ENCODE assay signal across 1 cellular context in the genomic region with DNA sequence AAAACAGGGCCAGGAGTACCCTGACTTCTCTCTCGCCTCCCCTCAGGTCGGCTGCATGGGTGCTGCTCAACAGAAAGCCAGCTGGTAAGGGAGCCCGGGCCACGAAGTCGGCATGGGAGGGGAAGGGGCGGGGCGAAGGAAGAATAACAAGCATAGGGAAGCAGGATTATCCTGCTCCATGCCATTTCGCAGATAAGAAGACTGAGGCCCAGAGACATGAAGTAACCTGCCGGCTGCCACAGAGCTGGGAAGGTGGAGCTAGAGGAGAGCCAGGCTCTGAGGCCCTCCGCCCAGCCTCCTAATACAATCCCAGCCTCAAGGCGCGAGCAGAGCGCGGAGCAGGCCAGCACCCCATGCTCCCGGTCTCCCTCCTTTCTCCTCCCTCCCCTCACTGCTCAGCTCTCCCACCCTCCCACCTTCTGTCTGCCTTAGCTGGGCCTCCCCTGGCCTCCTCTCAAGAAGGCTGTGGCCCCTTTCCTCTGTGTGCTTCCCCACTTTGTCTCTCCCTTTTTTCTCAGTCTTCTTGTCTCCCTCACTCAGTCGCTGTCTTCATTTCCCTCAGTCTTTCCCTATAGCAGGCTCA.
TF ChIP-seq lines count a peak whose summit lies in the region.

No MANE protein-coding gene starts in this region.

TF ChIP-seq in K562, 482 proteins besides CTCF, POLR2A, EP300 and RAD21 (continued from another document):
- TF ChIP-seq, protein P1, sequence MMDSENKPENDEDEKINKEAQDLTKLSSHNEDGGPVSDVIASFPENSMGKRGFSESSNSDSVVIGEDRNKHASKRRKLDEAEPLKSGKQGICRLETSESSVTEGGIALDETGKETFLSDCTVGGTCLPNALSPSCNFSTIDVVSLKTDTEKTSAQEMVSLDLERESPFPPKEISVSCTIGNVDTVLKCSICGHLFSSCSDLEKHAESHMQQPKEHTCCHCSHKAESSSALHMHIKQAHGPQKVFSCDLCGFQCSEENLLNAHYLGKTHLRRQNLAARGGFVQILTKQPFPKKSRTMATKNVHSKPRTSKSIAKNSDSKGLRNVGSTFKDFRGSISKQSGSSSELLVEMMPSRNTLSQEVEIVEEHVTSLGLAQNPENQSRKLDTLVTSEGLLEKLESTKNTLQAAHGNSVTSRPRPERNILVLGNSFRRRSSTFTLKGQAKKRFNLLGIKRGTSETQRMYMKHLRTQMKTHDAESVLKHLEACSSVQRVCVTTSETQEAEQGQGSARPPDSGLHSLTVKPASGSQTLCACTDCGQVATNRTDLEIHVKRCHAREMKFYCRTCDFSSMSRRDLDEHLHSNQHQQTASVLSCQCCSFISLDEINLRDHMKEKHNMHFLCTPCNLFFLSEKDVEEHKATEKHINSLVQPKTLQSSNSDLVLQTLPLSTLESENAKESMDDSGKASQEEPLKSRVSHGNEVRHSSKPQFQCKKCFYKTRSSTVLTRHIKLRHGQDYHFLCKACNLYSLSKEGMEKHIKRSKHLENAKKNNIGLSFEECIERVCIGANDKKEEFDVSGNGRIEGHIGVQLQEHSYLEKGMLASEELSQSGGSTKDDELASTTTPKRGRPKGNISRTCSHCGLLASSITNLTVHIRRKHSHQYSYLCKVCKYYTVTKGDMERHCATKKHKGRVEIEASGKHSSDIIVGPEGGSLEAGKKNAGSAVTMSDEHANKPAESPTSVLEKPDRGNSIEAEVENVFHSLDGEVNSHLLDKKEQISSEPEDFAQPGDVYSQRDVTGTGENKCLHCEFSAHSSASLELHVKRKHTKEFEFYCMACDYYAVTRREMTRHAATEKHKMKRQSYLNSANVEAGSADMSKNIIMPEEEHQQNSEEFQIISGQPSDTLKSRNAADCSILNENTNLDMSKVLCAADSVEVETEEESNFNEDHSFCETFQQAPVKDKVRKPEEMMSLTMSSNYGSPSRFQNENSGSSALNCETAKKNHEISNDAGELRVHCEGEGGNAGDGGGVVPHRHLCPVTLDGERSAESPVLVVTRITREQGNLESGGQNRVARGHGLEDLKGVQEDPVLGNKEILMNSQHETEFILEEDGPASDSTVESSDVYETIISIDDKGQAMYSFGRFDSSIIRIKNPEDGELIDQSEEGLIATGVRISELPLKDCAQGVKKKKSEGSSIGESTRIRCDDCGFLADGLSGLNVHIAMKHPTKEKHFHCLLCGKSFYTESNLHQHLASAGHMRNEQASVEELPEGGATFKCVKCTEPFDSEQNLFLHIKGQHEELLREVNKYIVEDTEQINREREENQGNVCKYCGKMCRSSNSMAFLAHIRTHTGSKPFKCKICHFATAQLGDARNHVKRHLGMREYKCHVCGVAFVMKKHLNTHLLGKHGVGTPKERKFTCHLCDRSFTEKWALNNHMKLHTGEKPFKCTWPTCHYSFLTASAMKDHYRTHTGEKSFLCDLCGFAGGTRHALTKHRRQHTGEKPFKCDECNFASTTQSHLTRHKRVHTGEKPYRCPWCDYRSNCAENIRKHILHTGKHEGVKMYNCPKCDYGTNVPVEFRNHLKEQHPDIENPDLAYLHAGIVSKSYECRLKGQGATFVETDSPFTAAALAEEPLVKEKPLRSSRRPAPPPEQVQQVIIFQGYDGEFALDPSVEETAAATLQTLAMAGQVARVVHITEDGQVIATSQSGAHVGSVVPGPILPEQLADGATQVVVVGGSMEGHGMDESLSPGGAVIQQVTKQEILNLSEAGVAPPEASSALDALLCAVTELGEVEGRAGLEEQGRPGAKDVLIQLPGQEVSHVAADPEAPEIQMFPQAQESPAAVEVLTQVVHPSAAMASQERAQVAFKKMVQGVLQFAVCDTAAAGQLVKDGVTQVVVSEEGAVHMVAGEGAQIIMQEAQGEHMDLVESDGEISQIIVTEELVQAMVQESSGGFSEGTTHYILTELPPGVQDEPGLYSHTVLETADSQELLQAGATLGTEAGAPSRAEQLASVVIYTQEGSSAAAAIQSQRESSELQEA (IDR thresholded peaks at IDR 0.05; ENCODE audit: low read depth): peak; percentile 40; the same call in 1 of the 2 replicates
- TF ChIP-seq PHF20 (IDR thresholded peaks at IDR 0.05; ENCODE audit: partially characterized antibody): peak; percentile 56
- TF ChIP-seq NRF1 (conservative IDR thresholded peaks at IDR 0.05 in 1 of 2, IDR thresholded peaks at IDR 0.05 in 1 of 2): no peak
- TF ChIP-seq, protein P2, sequence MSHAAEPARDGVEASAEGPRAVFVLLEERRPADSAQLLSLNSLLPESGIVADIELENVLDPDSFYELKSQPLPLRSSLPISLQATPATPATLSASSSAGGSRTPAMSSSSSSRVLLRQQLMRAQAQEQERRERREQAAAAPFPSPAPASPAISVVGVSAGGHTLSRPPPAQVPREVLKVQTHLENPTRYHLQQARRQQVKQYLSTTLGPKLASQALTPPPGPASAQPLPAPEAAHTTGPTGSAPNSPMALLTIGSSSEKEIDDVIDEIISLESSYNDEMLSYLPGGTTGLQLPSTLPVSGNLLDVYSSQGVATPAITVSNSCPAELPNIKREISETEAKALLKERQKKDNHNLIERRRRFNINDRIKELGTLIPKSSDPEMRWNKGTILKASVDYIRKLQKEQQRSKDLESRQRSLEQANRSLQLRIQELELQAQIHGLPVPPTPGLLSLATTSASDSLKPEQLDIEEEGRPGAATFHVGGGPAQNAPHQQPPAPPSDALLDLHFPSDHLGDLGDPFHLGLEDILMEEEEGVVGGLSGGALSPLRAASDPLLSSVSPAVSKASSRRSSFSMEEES (CRISPR knock-in tag; IDR thresholded peaks at IDR 0.05): no peak
- TF ChIP-seq, protein P3, sequence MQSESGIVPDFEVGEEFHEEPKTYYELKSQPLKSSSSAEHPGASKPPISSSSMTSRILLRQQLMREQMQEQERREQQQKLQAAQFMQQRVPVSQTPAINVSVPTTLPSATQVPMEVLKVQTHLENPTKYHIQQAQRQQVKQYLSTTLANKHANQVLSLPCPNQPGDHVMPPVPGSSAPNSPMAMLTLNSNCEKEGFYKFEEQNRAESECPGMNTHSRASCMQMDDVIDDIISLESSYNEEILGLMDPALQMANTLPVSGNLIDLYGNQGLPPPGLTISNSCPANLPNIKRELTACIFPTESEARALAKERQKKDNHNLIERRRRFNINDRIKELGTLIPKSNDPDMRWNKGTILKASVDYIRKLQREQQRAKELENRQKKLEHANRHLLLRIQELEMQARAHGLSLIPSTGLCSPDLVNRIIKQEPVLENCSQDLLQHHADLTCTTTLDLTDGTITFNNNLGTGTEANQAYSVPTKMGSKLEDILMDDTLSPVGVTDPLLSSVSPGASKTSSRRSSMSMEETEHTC (IDR thresholded peaks at IDR 0.05): no peak
- TF ChIP-seq HDAC1 (IDR thresholded peaks at IDR 0.05): peak in 1 of 2 experiments; percentile 24; a peak in 1 of 4 replicates
- TF ChIP-seq BCL6 (CRISPR knock-in tag; IDR thresholded peaks at IDR 0.05): no peak
- TF ChIP-seq TEAD2 (tag; IDR thresholded peaks at IDR 0.05): no peak
- TF ChIP-seq ZNF696 (CRISPR knock-in tag; conservative IDR thresholded peaks at IDR 0.05): no peak
- no peak for TF ChIP-seq NEUROD1 (IDR thresholded peaks at IDR 0.05; ENCODE audit: borderline replicate concordance, low read depth, low read length, partially characterized antibody)
- TF ChIP-seq, protein P4, sequence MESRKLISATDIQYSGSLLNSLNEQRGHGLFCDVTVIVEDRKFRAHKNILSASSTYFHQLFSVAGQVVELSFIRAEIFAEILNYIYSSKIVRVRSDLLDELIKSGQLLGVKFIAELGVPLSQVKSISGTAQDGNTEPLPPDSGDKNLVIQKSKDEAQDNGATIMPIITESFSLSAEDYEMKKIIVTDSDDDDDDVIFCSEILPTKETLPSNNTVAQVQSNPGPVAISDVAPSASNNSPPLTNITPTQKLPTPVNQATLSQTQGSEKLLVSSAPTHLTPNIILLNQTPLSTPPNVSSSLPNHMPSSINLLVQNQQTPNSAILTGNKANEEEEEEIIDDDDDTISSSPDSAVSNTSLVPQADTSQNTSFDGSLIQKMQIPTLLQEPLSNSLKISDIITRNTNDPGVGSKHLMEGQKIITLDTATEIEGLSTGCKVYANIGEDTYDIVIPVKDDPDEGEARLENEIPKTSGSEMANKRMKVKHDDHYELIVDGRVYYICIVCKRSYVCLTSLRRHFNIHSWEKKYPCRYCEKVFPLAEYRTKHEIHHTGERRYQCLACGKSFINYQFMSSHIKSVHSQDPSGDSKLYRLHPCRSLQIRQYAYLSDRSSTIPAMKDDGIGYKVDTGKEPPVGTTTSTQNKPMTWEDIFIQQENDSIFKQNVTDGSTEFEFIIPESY (CRISPR knock-in tag; IDR thresholded peaks at IDR 0.05): peak; percentile 88; the same call in 1 of the 2 replicates
- TF ChIP-seq, protein P5, sequence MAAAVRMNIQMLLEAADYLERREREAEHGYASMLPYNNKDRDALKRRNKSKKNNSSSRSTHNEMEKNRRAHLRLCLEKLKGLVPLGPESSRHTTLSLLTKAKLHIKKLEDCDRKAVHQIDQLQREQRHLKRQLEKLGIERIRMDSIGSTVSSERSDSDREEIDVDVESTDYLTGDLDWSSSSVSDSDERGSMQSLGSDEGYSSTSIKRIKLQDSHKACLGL (CRISPR knock-in tag; IDR thresholded peaks at IDR 0.05; ENCODE audit: borderline replicate concordance, poor library complexity, severe bottlenecking): no peak
- TF ChIP-seq, protein P6, sequence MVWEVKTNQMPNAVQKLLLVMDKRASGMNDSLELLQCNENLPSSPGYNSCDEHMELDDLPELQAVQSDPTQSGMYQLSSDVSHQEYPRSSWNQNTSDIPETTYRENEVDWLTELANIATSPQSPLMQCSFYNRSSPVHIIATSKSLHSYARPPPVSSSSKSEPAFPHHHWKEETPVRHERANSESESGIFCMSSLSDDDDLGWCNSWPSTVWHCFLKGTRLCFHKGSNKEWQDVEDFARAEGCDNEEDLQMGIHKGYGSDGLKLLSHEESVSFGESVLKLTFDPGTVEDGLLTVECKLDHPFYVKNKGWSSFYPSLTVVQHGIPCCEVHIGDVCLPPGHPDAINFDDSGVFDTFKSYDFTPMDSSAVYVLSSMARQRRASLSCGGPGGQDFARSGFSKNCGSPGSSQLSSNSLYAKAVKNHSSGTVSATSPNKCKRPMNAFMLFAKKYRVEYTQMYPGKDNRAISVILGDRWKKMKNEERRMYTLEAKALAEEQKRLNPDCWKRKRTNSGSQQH (CRISPR knock-in tag; IDR thresholded peaks at IDR 0.05): 0 out of 2 replicates have a peak, but pooled peaks have one; percentile 23
- no peak for TF ChIP-seq CREBBP (IDR thresholded peaks at IDR 0.05; ENCODE audit: low read depth, low read length)
- TF ChIP-seq MIER1 (IDR thresholded peaks at IDR 0.05; ENCODE audit: low read depth): 0 out of 2 replicates have a peak, but pooled peaks have one; percentile 37
- TF ChIP-seq TOE1 (IDR thresholded peaks at IDR 0.05; ENCODE audit: borderline replicate concordance): peak; percentile 73; the same call in 1 of the 2 replicates
- no peak for TF ChIP-seq TOE1 (CRISPR knock-in tag; IDR thresholded peaks at IDR 0.05; ENCODE audit: borderline replicate concordance, low read depth)
- no peak for TF ChIP-seq ZNF764 (CRISPR knock-in tag; IDR thresholded peaks at IDR 0.05; ENCODE audit: low read depth)
- peak; percentile 1 for TF ChIP-seq HMGN3 (IDR thresholded peaks at IDR 0.05; ENCODE audit: borderline replicate concordance, extremely low read depth, insufficient read length, low read depth, low read length)
- no peak for TF ChIP-seq CREM (IDR thresholded peaks at IDR 0.05; ENCODE audit: low read depth)
- no peak for TF ChIP-seq PYGO2 (tag; IDR thresholded peaks at IDR 0.05)
- TF ChIP-seq HLTF (IDR thresholded peaks at IDR 0.05): 0 out of 2 replicates have a peak, but pooled peaks have one; percentile 23
- TF ChIP-seq HCFC1 (IDR thresholded peaks at IDR 0.05; ENCODE audit: low read depth, low read length): no peak
- TF ChIP-seq, protein P7, sequence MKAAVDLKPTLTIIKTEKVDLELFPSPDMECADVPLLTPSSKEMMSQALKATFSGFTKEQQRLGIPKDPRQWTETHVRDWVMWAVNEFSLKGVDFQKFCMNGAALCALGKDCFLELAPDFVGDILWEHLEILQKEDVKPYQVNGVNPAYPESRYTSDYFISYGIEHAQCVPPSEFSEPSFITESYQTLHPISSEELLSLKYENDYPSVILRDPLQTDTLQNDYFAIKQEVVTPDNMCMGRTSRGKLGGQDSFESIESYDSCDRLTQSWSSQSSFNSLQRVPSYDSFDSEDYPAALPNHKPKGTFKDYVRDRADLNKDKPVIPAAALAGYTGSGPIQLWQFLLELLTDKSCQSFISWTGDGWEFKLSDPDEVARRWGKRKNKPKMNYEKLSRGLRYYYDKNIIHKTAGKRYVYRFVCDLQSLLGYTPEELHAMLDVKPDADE (conservative IDR thresholded peaks at IDR 0.05; ENCODE audit: control insufficient read depth, low read depth, low read length): no peak
- TF ChIP-seq, protein P8, sequence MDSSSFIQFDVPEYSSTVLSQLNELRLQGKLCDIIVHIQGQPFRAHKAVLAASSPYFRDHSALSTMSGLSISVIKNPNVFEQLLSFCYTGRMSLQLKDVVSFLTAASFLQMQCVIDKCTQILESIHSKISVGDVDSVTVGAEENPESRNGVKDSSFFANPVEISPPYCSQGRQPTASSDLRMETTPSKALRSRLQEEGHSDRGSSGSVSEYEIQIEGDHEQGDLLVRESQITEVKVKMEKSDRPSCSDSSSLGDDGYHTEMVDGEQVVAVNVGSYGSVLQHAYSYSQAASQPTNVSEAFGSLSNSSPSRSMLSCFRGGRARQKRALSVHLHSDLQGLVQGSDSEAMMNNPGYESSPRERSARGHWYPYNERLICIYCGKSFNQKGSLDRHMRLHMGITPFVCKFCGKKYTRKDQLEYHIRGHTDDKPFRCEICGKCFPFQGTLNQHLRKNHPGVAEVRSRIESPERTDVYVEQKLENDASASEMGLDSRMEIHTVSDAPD (CRISPR knock-in tag; IDR thresholded peaks at IDR 0.05): no peak
- 0 out of 2 replicates have a peak, but pooled peaks have one; percentile 10 for TF ChIP-seq NCOA1 (IDR thresholded peaks at IDR 0.05; ENCODE audit: low read depth)
- TF ChIP-seq ASH1L (IDR thresholded peaks at IDR 0.05; ENCODE audit: borderline replicate concordance, low read depth, partially characterized antibody): no peak
- no peak for TF ChIP-seq SMAD4 (CRISPR knock-in tag; conservative IDR thresholded peaks at IDR 0.05)
- TF ChIP-seq ZBTB7A (IDR thresholded peaks at IDR 0.05; ENCODE audit: borderline replicate concordance, control insufficient read depth, low read depth, low read length): no peak
- TF ChIP-seq SMARCA5 (IDR thresholded peaks at IDR 0.05): peak; percentile 81; the same call in 1 of the 2 replicates
- no peak for TF ChIP-seq TEAD4 (IDR thresholded peaks at IDR 0.05; ENCODE audit: low read length)
- no peak for TF ChIP-seq TEAD4 (CRISPR knock-in tag; IDR thresholded peaks at IDR 0.05; ENCODE audit: borderline replicate concordance)
- TF ChIP-seq DIDO1 (tag; IDR thresholded peaks at IDR 0.05; ENCODE audit: low read depth): peak; percentile 48; the same call in 1 of the 2 replicates
- peak; percentile 78; the same call in 1 of the 2 replicates for TF ChIP-seq OTX1 (CRISPR knock-in tag; IDR thresholded peaks at IDR 0.05)
